9 cellular contexts compared by ENCODE assay signal in the genomic region with DNA sequence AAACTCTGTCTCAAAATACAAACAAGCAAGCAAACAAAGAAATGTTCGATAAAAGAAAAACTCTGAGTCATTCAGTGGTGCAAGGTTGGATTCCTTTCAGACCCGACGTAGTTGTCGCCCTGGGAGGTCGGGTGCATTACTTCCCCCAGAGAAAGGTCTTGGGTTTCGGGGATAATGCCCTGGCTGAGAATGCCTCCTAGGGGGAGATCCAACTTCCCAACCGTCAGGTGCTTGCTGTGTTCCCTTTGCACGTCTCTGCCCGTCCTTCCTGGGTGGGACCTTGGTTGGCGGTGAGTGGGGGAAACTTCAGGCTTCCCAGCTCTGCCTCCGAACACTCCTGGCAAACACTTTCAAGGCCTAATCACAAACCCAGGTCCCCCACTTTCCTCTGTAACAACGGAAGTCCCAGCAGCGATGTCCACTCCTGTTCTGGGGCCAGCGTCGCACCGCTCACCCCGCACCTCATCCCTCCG. TPM values are rescaled to one million over a fixed set of nuclear protein-coding genes. Genes with fewer than 3 reads are reported as not detected.
DNase-seq lines count a peak whose midpoint lies in the region; ATAC-seq, FAIRE-seq and TF ChIP-seq lines count a peak whose summit lies in the region.
"Had no signal": no experiment of that assay in that cellular context is flagged by ENCODE, and none has a peak within 500 bp of the region (broad histone marks: within the 10 kb centered on the region; RNA-seq: fewer than 3 reads in every experiment).

No MANE protein-coding gene starts in this region.

- H3K9me3 Mint-ChIP-seq in activated T-helper 2 cell treated with anti-CD3 and anti-CD28 coated beads, Interferon-gamma antibody, Interleukin-2, Interleukin-4, amounts not matched to agents 10 μg/mL and 5 μg/mL and 100 μg/mL, durations not matched to agents 14 hours and 24 hours and 36 hours, result no peaks in the 10 kb centered on the region

- H3K27me3 Mint-ChIP-seq in activated T-helper 2 cell treated with anti-CD3 and anti-CD28 coated beads, Interferon-gamma antibody, Interleukin-2, Interleukin-4, amounts not matched to agents 10 μg/mL and 5 μg/mL and 100 μg/mL, durations not matched to agents 14 hours and 24 hours and 36 hours (ENCODE audit: low read depth), result no peaks in the 10 kb centered on the region

- peak; percentile 2 for ATAC-seq in GM21737 (IDR thresholded peaks at IDR 0.05; ENCODE audit: unreplicated experiment)
- peak; percentile 13 to 36 (median 24) for ATAC-seq in pancreas
- ATAC-seq in HG02623 (IDR thresholded peaks at IDR 0.05; ENCODE audit: unreplicated experiment), result no peak

- peak; percentile 8 for DNase-seq in CMK (ENCODE audit: low read depth)
- DNase-seq in NCI-H226, result peak; percentile 2
- DNase-seq in activated T-helper 2 cell treated with anti-CD3 and anti-CD28 coated beads, Interferon-gamma antibody, Interleukin-2, Interleukin-4, amounts not matched to agents 10 μg/mL and 5 μg/mL and 100 μg/mL, durations not matched to agents 14 hours and 24 hours and 36 hours (ENCODE audit: low spot score), result peak; percentile 15
- peak; percentile 65 for DNase-seq in glomerular visceral epithelial cell (ENCODE audit: extremely low spot score)
- DNase-seq in pancreas, result peak in 2 of 6 donors; percentile 25 to 41
- no peak for DNase-seq in RPMI8226

- 1% methylated on average over 18 of the region's 18 CpGs for WGBS in pancreas, 2 donors

- no peaks in the 10 kb centered on the region for H3K27me3 ChIP-seq in pancreas

- H3K36me3 Mint-ChIP-seq in activated T-helper 2 cell treated with anti-CD3 and anti-CD28 coated beads, Interferon-gamma antibody, Interleukin-2, Interleukin-4, amounts not matched to agents 10 μg/mL and 5 μg/mL and 100 μg/mL, durations not matched to agents 14 hours and 24 hours and 36 hours (ENCODE audit: low read depth), result peaks cover 26% of the 10 kb centered on the region

- intact Hi-C loops in activated T-helper 2 cell treated with anti-CD3 and anti-CD28 coated beads, Interferon-gamma antibody, Interleukin-2, Interleukin-4, amounts not matched to agents 10 μg/mL and 5 μg/mL and 100 μg/mL, durations not matched to agents 14 hours and 24 hours and 36 hours (cut with micrococcal nuclease), result loop anchor here (2.0 to 5.0 kb wide), 4 partner anchors 23 to 855 kb away; a partner anchor contains a TSS
- intact Hi-C loops in pancreas (cut with DNase I), result no loop called here

- no peak for TF ChIP-seq CTCF in pancreas (IDR thresholded peaks at IDR 0.05)

- H3K9me3 ChIP-seq in pancreas, result no peaks in the 10 kb centered on the region

- peaks cover 46% of the 10 kb centered on the region for H3K4me1 Mint-ChIP-seq in activated T-helper 2 cell treated with anti-CD3 and anti-CD28 coated beads, Interferon-gamma antibody, Interleukin-2, Interleukin-4, amounts not matched to agents 10 μg/mL and 5 μg/mL and 100 μg/mL, durations not matched to agents 14 hours and 24 hours and 36 hours (ENCODE audit: low read depth)

- FAIRE-seq in pancreas (lab: Jason Lieb, UNC), result no peak
- FAIRE-seq: TTC549 had no signal

- peak overlapping the region; percentile 76 to 84 (median 80) for H3K27ac ChIP-seq in pancreas

- H3K27ac Mint-ChIP-seq in activated T-helper 2 cell treated with anti-CD3 and anti-CD28 coated beads, Interferon-gamma antibody, Interleukin-2, Interleukin-4, amounts not matched to agents 10 μg/mL and 5 μg/mL and 100 μg/mL, durations not matched to agents 14 hours and 24 hours and 36 hours, result peak overlapping the region; percentile 95

- peak overlapping the region; percentile 88 for H3K4me3 Mint-ChIP-seq in activated T-helper 2 cell treated with anti-CD3 and anti-CD28 coated beads, Interferon-gamma antibody, Interleukin-2, Interleukin-4, amounts not matched to agents 10 μg/mL and 5 μg/mL and 100 μg/mL, durations not matched to agents 14 hours and 24 hours and 36 hours (ENCODE audit: low read depth)

- H3K36me3 ChIP-seq in pancreas, result no peaks in the 10 kb centered on the region

- H3K4me3 ChIP-seq in pancreas, result peak overlapping the region; percentile 66 to 83 (median 74)

- peaks cover 0 to 6% (median 6%) of the 10 kb centered on the region in 3 donors for H3K4me1 ChIP-seq in pancreas

RNA-seq across cellular contexts. Expression of a gene that starts 0.6 kb away (rescaled TPM):
- total RNA-seq in activated T-helper 2 cell treated with anti-CD3 and anti-CD28 coated beads, Interferon-gamma antibody, Interleukin-2, Interleukin-4, amounts not matched to agents 10 μg/mL and 5 μg/mL and 100 μg/mL, durations not matched to agents 14 hours and 24 hours and 36 hours, result 81.6 and 83.3 TPM in 2 replicates
- total RNA-seq in pancreas, result 10 to 100 TPM; 16.6 to 44.6 (median 30.0) TPM
- polyA plus RNA-seq in pancreas, result 10 to 100 TPM; 18.5 to 26.8 TPM

RNA-seq across cellular contexts. Expression of a gene that starts 0.7 kb away (rescaled TPM):
- total RNA-seq in activated T-helper 2 cell treated with anti-CD3 and anti-CD28 coated beads, Interferon-gamma antibody, Interleukin-2, Interleukin-4, amounts not matched to agents 10 μg/mL and 5 μg/mL and 100 μg/mL, durations not matched to agents 14 hours and 24 hours and 36 hours, result 7.4 and 7.9 TPM in 2 replicates
- 1 to 10 TPM; 2.3 to 5.2 (median 4.1) TPM for total RNA-seq in pancreas
- 1 to 10 TPM; 2.1 to 3.0 TPM for polyA plus RNA-seq in pancreas
